Comparison of ENCODE assay signal across 29 cellular contexts in genomic region chrX:41002021-41002420, GRCh38.
DNase-seq lines count a peak whose midpoint lies in the region; ATAC-seq, FAIRE-seq and TF ChIP-seq lines count a peak whose summit lies in the region.
"Had no signal": no experiment of that assay in that cellular context is flagged by ENCODE, and none has a peak within 500 bp of the region (broad histone marks: within the 10 kb centered on the region; RNA-seq: fewer than 3 reads in every experiment).

No MANE protein-coding gene starts in this region.

- H3K4me3 ChIP-seq in A549 (0 out of 3 replicates have a peak overlapping the region, but pooled peaks have one; percentile 0), bronchial epithelial cell (ENCODE audit: low read depth, low read length) (no peak overlapping the region), osteoblast (ENCODE audit: insufficient read depth, low read length) (no peak overlapping the region)
- H3K4me3 ChIP-seq: left lung, psoas muscle, SK-N-MC had no signal

- H3K27me3 ChIP-seq in bronchial epithelial cell (ENCODE audit: control insufficient read depth, insufficient read depth, low read length) (no peaks in the 10 kb centered on the region), osteoblast (ENCODE audit: insufficient read depth, low read length) (peaks cover 19% of the 10 kb centered on the region)
- H3K27me3 ChIP-seq: foreskin keratinocyte, left lung had no signal

- WGBS in A549 (ENCODE audit: missing lambda C conversion rate): 17% methylated on average over 2 of the region's 6 CpGs

- peak in 1 of 2 experiments; percentile 64 for DNase-seq in A549 (ENCODE audit: low read depth in 1 of 2, low spot score in 1 of 2)
- DNase-seq in bronchial epithelial cell (ENCODE audit: low read depth): peak; percentile 25
- no peak for DNase-seq in left colon
- no peak for DNase-seq in omental fat pad (ENCODE audit: low spot score)
- no peak for DNase-seq in osteoblast (ENCODE audit: insufficient read length, low spot score, missing footprints)
- DNase-seq in HuH-7.5 (ENCODE audit: low spot score): no peak
- DNase-seq in HT-29 (ENCODE audit: low spot score): no peak
- no peak for DNase-seq in stimulated activated CD4-positive, alpha-beta T cell treated with anti-CD3 and anti-CD28 coated beads, Interleukin-4, amount 100 ng/mL, for 24 hours
- DNase-seq: activated CD4-positive, alpha-beta T cell treated with anti-CD3 and anti-CD28 coated beads, Interleukin-2, amount 50 U/mL, for 4 hours; activated naive CD8-positive, alpha-beta T cell treated with anti-CD3 and anti-CD28 coated beads, Interleukin-2, amount 50 U/mL, for 24 hours; activated T-cell treated with anti-CD3 and anti-CD28 coated beads, Interleukin-2, amount 50 U/mL, for 48 hours; central memory CD4-positive, alpha-beta T cell; cortex of kidney; effector memory CD8-positive, alpha-beta T cell; EL; foreskin keratinocyte; GOT3; left lung; mesendoderm; NCI-H1417 treated with DMSO at 0.1 percent for 48 hours; NCI-H2081; NCI-H226; NCI-H526 treated with DMSO at 0.1 percent for 48 hours; PC-3; psoas muscle; stimulated activated naive CD4-positive, alpha-beta T cell had no signal

- ATAC-seq in A549 (peak; percentile 79 to 80), left colon (peak; percentile 62), omental fat pad (ENCODE audit: low FRiP score) (peak; percentile 56)
- ATAC-seq: activated CD4-positive, CD25-positive, alpha-beta regulatory T cell treated with anti-CD3 and anti-CD28 coated beads, Interleukin-2, amount 50 U/mL, for 24 hours; activated naive CD8-positive, alpha-beta T cell treated with anti-CD3 and anti-CD28 coated beads, Interleukin-2, amount 50 U/mL, for 24 hours; effector memory CD8-positive, alpha-beta T cell; foreskin keratinocyte; left lung; PC-3; psoas muscle had no signal

- no peaks in the 10 kb centered on the region for H3K9me3 ChIP-seq in A549
- no peaks in the 10 kb centered on the region for H3K9me3 ChIP-seq in osteoblast (ENCODE audit: low read depth, low read length)
- H3K9me3 ChIP-seq: left lung, psoas muscle had no signal

- intact Hi-C loops in left colon (cut with DNase I, micrococcal nuclease): no loop called here

- no peak for TF ChIP-seq POLR2A in A549 (IDR thresholded peaks at IDR 0.05; ENCODE audit: low read length)

- no peak for TF ChIP-seq RAD21 in A549 (conservative IDR thresholded peaks at IDR 0.05 in 1 of 2, IDR thresholded peaks at IDR 0.05 in 1 of 2)

- no peak for TF ChIP-seq EP300 in A549 (IDR thresholded peaks at IDR 0.05)

- CTCF ChIA-PET in A549 (lab: Yijun Ruan, JAX): interaction anchor here (0.6 to 2.0 kb wide), 3 partner anchors 50 to 634 kb away, joined by 3 to 6 read pairs (median 3); no protein-coding TSS in a partner anchor

- H3K27ac ChIP-seq in A549 (peak overlapping the region; percentile 72 to 75), osteoblast (ENCODE audit: low read depth, low read length) (no peak overlapping the region)
- H3K27ac ChIP-seq: 22Rv1, foreskin keratinocyte, left lung, psoas muscle, SK-N-MC had no signal

- no peaks in the 10 kb centered on the region for H4K20me1 ChIP-seq in osteoblast (ENCODE audit: insufficient read depth, low read length)

- TF ChIP-seq CTCF in A549 (IDR thresholded peaks at IDR 0.05): no peak
- TF ChIP-seq CTCF in bronchial epithelial cell (IDR thresholded peaks at IDR 0.05; ENCODE audit: insufficient read depth, low read length, severe bottlenecking): no peak
- no peak for TF ChIP-seq CTCF in omental fat pad (IDR thresholded peaks at IDR 0.05)
- TF ChIP-seq CTCF in osteoblast (IDR thresholded peaks at IDR 0.05; ENCODE audit: extremely low read depth, low read depth, low read length): no peak

- no peak overlapping the region for H2AFZ ChIP-seq in osteoblast (ENCODE audit: low read length)

- H3K4me2 ChIP-seq in A549 (peak overlapping the region; percentile 71), osteoblast (ENCODE audit: insufficient read depth, low read length) (no peak overlapping the region)

- no peak for FAIRE-seq in A549 (lab: Jason Lieb, UNC)
- FAIRE-seq in bronchial epithelial cell (lab: Jason Lieb, UNC): no peak

- peaks cover 31% of the 10 kb centered on the region for H3K4me1 ChIP-seq in A549
- no peaks in the 10 kb centered on the region for H3K4me1 ChIP-seq in osteoblast (ENCODE audit: insufficient read depth, low read length)
- H3K4me1 ChIP-seq: foreskin keratinocyte, left lung, psoas muscle had no signal

- H3K36me3 ChIP-seq in bronchial epithelial cell (ENCODE audit: control insufficient read depth, insufficient read depth, low read length): no peaks in the 10 kb centered on the region
- no peaks in the 10 kb centered on the region for H3K36me3 ChIP-seq in osteoblast (ENCODE audit: insufficient read depth, low read length)
- H3K36me3 ChIP-seq: left lung had no signal

- no peaks in the 10 kb centered on the region for H3K79me2 ChIP-seq in osteoblast (ENCODE audit: insufficient read depth, low read length)

- POLR2A ChIA-PET in A549 (lab: Yijun Ruan, JAX): interaction anchor here (2.2 kb wide), 1 partner anchor 83 kb away, joined by 6 read pairs; the partner anchor contains the start of gene USP9X

TF ChIP-seq in A549, 52 proteins besides CTCF, POLR2A, EP300 and RAD21:
- TF ChIP-seq PHF8 (IDR thresholded peaks at IDR 0.05; ENCODE audit: borderline replicate concordance, low read depth) (no peak), REST (IDR thresholded peaks at IDR 0.05) (no peak), MAX (IDR thresholded peaks at IDR 0.05) (peak; percentile 45; the same call in 1 of the 2 replicates), HOXA7 (CRISPR knock-in tag; IDR thresholded peaks at IDR 0.05) (no peak), MAFK (IDR thresholded peaks at IDR 0.05; ENCODE audit: partially characterized antibody) (no peak), HES2 (IDR thresholded peaks at IDR 0.05) (no peak), KDM5A (IDR thresholded peaks at IDR 0.05) (no peak), RNF2 (IDR thresholded peaks at IDR 0.05; ENCODE audit: borderline replicate concordance, low read depth) (no peak), CEBPB (IDR thresholded peaks at IDR 0.05) (peak in 1 of 2 experiments; percentile 54; a peak in 2 of 4 replicates), ZSCAN20 (CRISPR knock-in tag; IDR thresholded peaks at IDR 0.05) (no peak), MYC (IDR thresholded peaks at IDR 0.05; ENCODE audit: borderline replicate concordance, low read length) (no peak), PBX3 (IDR thresholded peaks at IDR 0.05) (no peak), SREBF2 (IDR thresholded peaks at IDR 0.05) (no peak)
TF ChIP-seq in A549: peak in this region for 2.
